8 cellular contexts compared by ENCODE assay signal in the genomic region with DNA sequence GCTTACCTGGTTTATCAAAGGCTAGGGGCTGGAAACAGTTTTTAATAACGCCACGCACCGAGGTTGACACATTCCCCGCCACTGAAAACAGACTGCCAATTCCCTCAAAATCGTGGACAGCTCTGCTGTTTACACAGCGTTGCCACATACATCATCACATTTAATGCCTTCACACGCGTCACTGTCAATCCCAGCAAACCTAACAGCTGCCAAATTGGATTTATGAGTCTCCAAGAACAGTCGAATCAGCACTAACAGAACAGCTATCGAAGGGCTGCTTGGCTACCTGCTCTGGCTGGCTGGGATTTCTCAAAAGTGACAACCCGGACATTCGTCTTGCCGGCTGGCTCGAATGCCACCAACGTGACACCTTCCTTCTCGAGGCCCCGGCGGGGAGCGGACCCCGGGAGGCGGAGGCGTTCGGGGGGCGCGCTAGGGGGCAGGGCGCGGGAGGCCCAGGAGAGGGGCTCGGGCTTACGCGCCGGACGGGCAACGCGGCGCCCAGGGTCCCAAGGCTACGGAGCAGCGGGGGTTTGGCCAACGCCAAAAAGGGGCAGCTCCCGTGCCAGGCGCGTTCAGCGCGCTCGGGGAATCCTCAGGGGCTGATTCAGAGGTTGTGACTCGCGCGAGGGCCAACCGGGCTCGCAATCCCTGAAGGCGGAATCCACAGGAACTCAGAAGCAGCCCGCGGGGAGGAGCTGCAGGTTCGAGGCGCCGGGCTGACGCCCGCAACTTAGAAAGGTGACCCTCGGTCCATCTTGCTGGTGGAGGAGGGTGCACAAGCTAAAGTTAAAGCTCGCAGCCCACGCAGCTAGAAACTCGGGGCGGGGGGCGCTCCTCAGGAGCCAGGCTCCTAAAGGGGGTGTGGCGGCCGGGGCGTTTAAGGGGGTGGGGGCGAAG. TPM values are rescaled to one million over a fixed set of nuclear protein-coding genes. Genes with fewer than 3 reads are reported as not detected.
DNase-seq lines count a peak whose midpoint lies in the region; ATAC-seq, FAIRE-seq and TF ChIP-seq lines count a peak whose summit lies in the region.

No MANE protein-coding gene starts in this region.

- BruUV-seq in PC-9 (replicated peaks; lab: Mats Ljungman, UMichigan): no TSS peak

- intact Hi-C loops in PC-9 (cut with micrococcal nuclease; ENCODE audit: unreplicated experiment) (loop anchor here (1.0 kb wide), 1 partner anchor 52 kb away; no protein-coding TSS in a partner anchor), left ventricle myocardium superior (cut with micrococcal nuclease) (no loop called here), pancreas (cut with DNase I) (no loop called here)

- H3K27ac ChIP-seq in PC-9 (no peak overlapping the region), pancreas (peak overlapping the region; percentile 65 to 78 (median 74))

- peaks cover 52% of the 10 kb centered on the region for H3K79me2 ChIP-seq in PC-9 (ENCODE audit: low read depth)

- peak overlapping the region; percentile 95 for H3K4me2 ChIP-seq in PC-9

- peaks cover 10% of the 10 kb centered on the region for H4K20me1 ChIP-seq in PC-9 (ENCODE audit: insufficient read depth)

- H3K9me3 ChIP-seq in PC-9 (ENCODE audit: insufficient read depth, low read depth) (no peaks in the 10 kb centered on the region), pancreas (no peaks in the 10 kb centered on the region)

- H3K27me3 ChIP-seq in PC-9 (ENCODE audit: insufficient read depth, low read depth) (no peaks in the 10 kb centered on the region), pancreas (no peaks in the 10 kb centered on the region)

- peaks cover 42% of the 10 kb centered on the region for H3K4me1 ChIP-seq in PC-9 (replicated peaks; ENCODE audit: insufficient read depth)
- H3K4me1 ChIP-seq in pancreas: no peaks in the 10 kb centered on the region

- 0 out of 2 replicates have a peak, but pooled peaks cover 3% of the 10 kb centered on the region for H3K36me3 ChIP-seq in PC-9 (ENCODE audit: low read depth)
- H3K36me3 ChIP-seq in pancreas: no peaks in the 10 kb centered on the region

- H3F3A ChIP-seq in PC-9 (ENCODE audit: insufficient read depth, low read depth): peaks cover 26% of the 10 kb centered on the region

- WGBS in pancreas, 2 donors: 1 to 2% methylated on average over 54 to 67 of the region's 67 CpGs

- TF ChIP-seq CTCF in PC-9 (conservative IDR thresholded peaks at IDR 0.05): no peak
- TF ChIP-seq CTCF in pancreas (IDR thresholded peaks at IDR 0.05): no peak

- DNase-seq in EH (ENCODE audit: low read depth) (peak; percentile 69), PC-9 (peak; percentile 37 to 57), amniotic stem cell (lab: John Stamatoyannopoulos, UW) (peak; percentile 31), left ventricle myocardium superior (peak; percentile 65), pancreas (peak; percentile 39 to 82 (median 60)), NCI-H446 treated with DMSO at 0.1 percent for 48 hours (lab: John Stamatoyannopoulos, UW) (no peak), OCI-M2 (lab: John Stamatoyannopoulos, UW; ENCODE audit: unreplicated experiment) (no peak)

- peak overlapping the region; percentile 82 for H2AFZ ChIP-seq in PC-9

- ATAC-seq in left ventricle myocardium superior (peak; percentile 68), pancreas (peak; percentile 45 to 55 (median 52)), HG02610 (IDR thresholded peaks at IDR 0.05; ENCODE audit: unreplicated experiment) (no peak)

- CTCF ChIA-PET in PC-9 (lab: Charles Lee): interaction anchor here (0.9 kb wide), 1 partner anchor 37 kb away, joined by 4 read pairs; no protein-coding TSS in a partner anchor

- POLR2A ChIA-PET in PC-9 (lab: Charles Lee; ENCODE audit: unreplicated experiment): interaction anchor here (0.6 to 0.7 kb wide), 2 partner anchors 69 to 257 kb away, joined by 5 to 15 read pairs; no protein-coding TSS in a partner anchor

- H3K9me2 ChIP-seq in PC-9 (ENCODE audit: insufficient read depth): no peaks in the 10 kb centered on the region; the same call in 1 of the 2 replicates

- no peak for FAIRE-seq in pancreas (lab: Jason Lieb, UNC)

- H3K4me3 ChIP-seq in PC-9 (peak overlapping the region; percentile 88), pancreas (peak overlapping the region; percentile 73 to 88 (median 83))

RNA-seq across cellular contexts. Expression of a gene that starts 1.2 kb away (rescaled TPM):
- total RNA-seq in PC-9 (2021): 43.3 and 47.2 TPM in 2 replicates
- total RNA-seq in left ventricle myocardium superior: 18.1 TPM
- total RNA-seq in pancreas: 10 to 100 TPM in 5 of 6 donors, 1 to 10 TPM in 1; 8.2 to 19.3 (median 12.8) TPM
- 1 to 10 TPM; 4.6 to 8.0 TPM for polyA plus RNA-seq in pancreas

RNA-seq across cellular contexts. Expression of a gene that starts 36.7 kb away (rescaled TPM):
- total RNA-seq in PC-9 (2021): 7.6 and 8.5 TPM in 2 replicates
- 24.5 TPM for total RNA-seq in left ventricle myocardium superior
- 10 to 100 TPM in 1 of 6 donors, 1 to 10 TPM in 5; 6.0 to 11.2 (median 8.3) TPM for total RNA-seq in pancreas
- polyA plus RNA-seq in pancreas: 1 to 10 TPM; 4.9 to 8.6 TPM

Comparison
In these comparisons a context has a peak if more than half of its experiments do, and no peak if none do; other contexts are left out.
1. DNase-seq: peak in EH (single experiment), PC-9 (2 of 2), amniotic stem cell (single experiment), left ventricle myocardium superior (single experiment) and pancreas (6 of 6); none in NCI-H446 treated with DMSO at 0.1 percent for 48 hours (single experiment) and OCI-M2 (single experiment).